ENCODE assay signal across 29 cellular contexts in genomic region chr7:114229251-114229650, GRCh38.
"Had no signal": no experiment of that assay in that cellular context is flagged by ENCODE, and none has a peak within 500 bp of the region (broad histone marks: within the 10 kb centered on the region; RNA-seq: fewer than 3 reads in every experiment).

No MANE protein-coding gene starts in this region.

- H3K4me1 Mint-ChIP-seq: activated naive CD4-positive, alpha-beta T cell treated with anti-CD3 and anti-CD28 coated beads, Interleukin-2, amount 10 ng/mL, durations not matched to agents 7 days and 5 days; activated naive CD8-positive, alpha-beta T cell treated with anti-CD3 and anti-CD28 coated beads, Interleukin-2, amount 10 ng/mL, durations not matched to agents 7 days and 5 days; central memory CD8-positive, alpha-beta T cell; mesothelial cell of epicardium; naive B cell; nephron progenitor cell; stimulated activated naive B cell treated with anti-CD40 and anti-IgM and Interleukin-4, amounts not matched to agents 10 μg/mL and 1 μg/mL and 100 μg/mL, for 72 hours had no signal

- H3K9me3 Mint-ChIP-seq: activated naive CD4-positive, alpha-beta T cell treated with anti-CD3 and anti-CD28 coated beads, Interleukin-2, amount 10 ng/mL, durations not matched to agents 7 days and 5 days; activated naive CD8-positive, alpha-beta T cell treated with anti-CD3 and anti-CD28 coated beads, Interleukin-2, amount 10 ng/mL, durations not matched to agents 7 days and 5 days; central memory CD8-positive, alpha-beta T cell; naive B cell; T-helper 2 cell treated with Interferon-gamma antibody and Interleukin-4, amounts not matched to agents 5 μg/mL and 100 μg/mL, for 36 hours had no signal

- DNase-seq: activated CD4-positive, alpha-beta T cell treated with anti-CD3 and anti-CD28 coated beads for 4 hours; activated CD4-positive, alpha-beta T cell treated with anti-CD3 and anti-CD28 coated beads, Interleukin-2, amount 50 U/mL, for 4 hours; activated CD4-positive, CD25-positive, alpha-beta regulatory T cell; activated gamma-delta T cell; activated naive CD4-positive, alpha-beta T cell treated with anti-CD3 and anti-CD28 coated beads, Interleukin-2, amount 10 ng/mL, durations not matched to agents 7 days and 5 days; activated naive CD8-positive, alpha-beta T cell treated with anti-CD3 and anti-CD28 coated beads, Interleukin-2, amount 10 ng/mL, durations not matched to agents 7 days and 5 days; amniotic stem cell; colonic mucosa; effector memory CD8-positive, alpha-beta T cell; erythroblast; foreskin melanocyte; islet precursor cell; left ventricle myocardium inferior; naive B cell; nephron progenitor cell; pancreas; retina; sigmoid colon; stimulated activated CD4-positive, alpha-beta T cell treated with anti-CD3 and anti-CD28 coated beads, Interleukin-15, amount 100 ng/mL, for 24 hours; stimulated activated CD4-positive, alpha-beta T cell treated with anti-CD3 and anti-CD28 coated beads, Interleukin-2, amount 100 ng/mL, for 24 hours; stimulated activated naive B cell treated with anti-CD40 and anti-IgM and Interleukin-4, amounts not matched to agents 10 μg/mL and 1 μg/mL and 100 μg/mL, for 72 hours; stomach; T-helper 1 cell; thyroid gland; upper lobe of left lung had no signal

- H3K4me3 ChIP-seq: colonic mucosa, left ventricle myocardium inferior, pancreas, prostate gland, sigmoid colon, stomach, thyroid gland, upper lobe of left lung had no signal

- H3K4me3 Mint-ChIP-seq: activated naive CD4-positive, alpha-beta T cell treated with anti-CD3 and anti-CD28 coated beads, Interleukin-2, amount 10 ng/mL, durations not matched to agents 7 days and 5 days; activated naive CD8-positive, alpha-beta T cell treated with anti-CD3 and anti-CD28 coated beads, Interleukin-2, amount 10 ng/mL, durations not matched to agents 7 days and 5 days; central memory CD8-positive, alpha-beta T cell; effector memory CD8-positive, alpha-beta T cell; mesothelial cell of epicardium; naive B cell; nephron progenitor cell; stimulated activated naive B cell treated with anti-CD40 and anti-IgM and Interleukin-4, amounts not matched to agents 10 μg/mL and 1 μg/mL and 100 μg/mL, for 72 hours; T-helper 2 cell treated with Interferon-gamma antibody and Interleukin-4, amounts not matched to agents 5 μg/mL and 100 μg/mL, for 36 hours had no signal

- H3K36me3 Mint-ChIP-seq: activated naive CD4-positive, alpha-beta T cell treated with anti-CD3 and anti-CD28 coated beads, Interleukin-2, amount 10 ng/mL, durations not matched to agents 7 days and 5 days; activated naive CD8-positive, alpha-beta T cell treated with anti-CD3 and anti-CD28 coated beads, Interleukin-2, amount 10 ng/mL, durations not matched to agents 7 days and 5 days; naive B cell; stimulated activated naive B cell treated with anti-CD40 and anti-IgM and Interleukin-4, amounts not matched to agents 10 μg/mL and 1 μg/mL and 100 μg/mL, for 72 hours had no signal

- ATAC-seq: effector memory CD8-positive, alpha-beta T cell; pancreas; stimulated activated naive B cell treated with anti-CD40 and anti-IgM and Interleukin-4, amounts not matched to agents 10 μg/mL and 1 μg/mL and 100 μg/mL, for 72 hours had no signal

- H3K27ac Mint-ChIP-seq: activated naive CD8-positive, alpha-beta T cell treated with anti-CD3 and anti-CD28 coated beads, Interleukin-2, amount 10 ng/mL, durations not matched to agents 7 days and 5 days; effector memory CD8-positive, alpha-beta T cell; mesothelial cell of epicardium; nephron progenitor cell; stimulated activated naive B cell treated with anti-CD40 and anti-IgM and Interleukin-4, amounts not matched to agents 10 μg/mL and 1 μg/mL and 100 μg/mL, for 72 hours; T-helper 2 cell treated with Interferon-gamma antibody and Interleukin-4, amounts not matched to agents 5 μg/mL and 100 μg/mL, for 36 hours had no signal

- H3K27me3 Mint-ChIP-seq: activated naive CD4-positive, alpha-beta T cell treated with anti-CD3 and anti-CD28 coated beads, Interleukin-2, amount 10 ng/mL, durations not matched to agents 7 days and 5 days; activated naive CD8-positive, alpha-beta T cell treated with anti-CD3 and anti-CD28 coated beads, Interleukin-2, amount 10 ng/mL, durations not matched to agents 7 days and 5 days; central memory CD8-positive, alpha-beta T cell; effector memory CD8-positive, alpha-beta T cell; naive B cell had no signal
